20 cellular contexts compared by ENCODE assay signal in the genomic region with DNA sequence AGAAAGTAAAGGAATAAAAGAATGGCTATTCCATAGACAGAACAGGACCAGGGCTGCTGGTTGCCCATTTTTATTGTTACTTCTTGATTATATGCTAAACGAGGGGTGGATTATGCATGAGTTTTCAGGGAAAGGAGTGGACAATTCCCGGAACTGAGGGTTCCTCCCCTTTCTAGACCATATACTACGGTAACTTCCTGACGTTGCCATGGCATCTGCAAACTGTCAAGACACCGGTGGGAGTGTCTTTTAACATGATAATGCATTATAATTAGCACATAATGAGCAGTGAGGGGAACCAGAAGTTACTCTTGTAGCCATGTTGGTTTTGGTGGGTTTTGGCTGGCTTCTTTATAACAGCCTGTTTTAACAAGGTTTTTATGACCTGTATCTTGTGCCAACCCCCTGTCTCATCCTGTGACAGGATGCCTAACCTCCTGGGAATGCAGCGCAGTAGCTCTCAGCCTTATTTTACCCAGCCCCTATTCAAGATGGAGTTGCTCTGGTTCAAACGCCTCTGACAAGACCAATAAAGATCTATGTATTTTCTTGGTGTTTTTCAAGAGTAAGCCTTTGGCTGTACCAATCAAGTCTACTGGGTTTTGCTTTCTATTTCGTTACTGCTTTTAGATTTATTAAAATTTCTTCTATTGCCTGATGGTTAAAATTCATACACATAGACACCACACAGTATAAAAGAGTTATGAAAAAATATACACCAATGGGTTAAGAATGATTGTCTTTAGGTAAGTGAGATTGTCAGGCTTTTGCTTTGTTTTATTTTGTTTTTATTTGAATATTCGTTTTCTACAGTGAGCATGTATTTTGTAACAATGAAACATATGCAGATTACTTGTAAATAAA. TPM values are rescaled to one million over a fixed set of nuclear protein-coding genes. Genes with fewer than 3 reads are reported as not detected.
DNase-seq lines count a peak whose midpoint lies in the region; ATAC-seq lines count a peak whose summit lies in the region.
"Had no signal": no experiment of that assay in that cellular context is flagged by ENCODE, and none has a peak within 500 bp of the region (broad histone marks: within the 10 kb centered on the region; RNA-seq: fewer than 3 reads in every experiment).

No MANE protein-coding gene starts in this region.

- H3K4me1 ChIP-seq in aorta (ENCODE audit: control insufficient read depth in 1 of 2, insufficient read depth in 2 of 2, low read length in 2 of 2), result peaks cover 2 to 11% of the 10 kb centered on the region in 2 donors

- H3K4me3 ChIP-seq in aorta (ENCODE audit: low read length in 2 of 2), result no peak overlapping the region
- H3K4me3 ChIP-seq: BLaER1 treated with 17β-estradiol and CSF1 and Interleukin-3, amounts not matched to agents 10 nM and 100 nM had no signal

- 79 to 83% methylated on average over 9 of the region's 9 CpGs for WGBS in aorta, 2 donors

- DNase-seq in NCI-H748 (lab: John Stamatoyannopoulos, UW; ENCODE audit: unreplicated experiment) (peak; percentile 1), NCI-H748 treated with DMSO at 0.1 percent for 48 hours (lab: John Stamatoyannopoulos, UW) (no peak), SK-N-DZ (ENCODE audit: low spot score) (peak; percentile 10), dermis blood vessel endothelial cell (peak; percentile 18), aorta (no peak), NCI-H1436 treated with DMSO at 0.1 percent for 48 hours (lab: John Stamatoyannopoulos, UW) (no peak), COR-L47 (lab: John Stamatoyannopoulos, UW) (no peak)
- DNase-seq: CD4-positive, alpha-beta memory T cell; H7; MV-4-11; NCI-H1694 treated with DMSO at 0.1 percent for 48 hours; NCI-H2081 treated with DMSO at 0.1 percent for 48 hours; NCI-H446 treated with DMSO at 0.1 percent for 48 hours; Right ventricle myocardium superior; SK-N-SH had no signal

- H3K27ac ChIP-seq in aorta (ENCODE audit: low read depth in 1 of 2, low read length in 2 of 2), result peak overlapping the region; percentile 28 to 36
- H3K27ac ChIP-seq: 22Rv1; BLaER1 treated with 17β-estradiol and CSF1 and Interleukin-3, amounts not matched to agents 10 nM and 100 nM; KMS-11 had no signal

- no peaks in the 10 kb centered on the region for H3K27me3 ChIP-seq in aorta (ENCODE audit: control insufficient read depth in 1 of 2, insufficient read depth in 2 of 2, low read length in 1 of 2)
- H3K27me3 ChIP-seq: BLaER1 treated with 17β-estradiol and CSF1 and Interleukin-3, amounts not matched to agents 10 nM and 100 nM had no signal

- no peaks in the 10 kb centered on the region for H3K9me3 ChIP-seq in aorta (ENCODE audit: control insufficient read depth, low read length)
- H3K9me3 ChIP-seq: BLaER1 treated with 17β-estradiol and CSF1 and Interleukin-3, amounts not matched to agents 10 nM and 100 nM; SK-N-SH had no signal

- no peak for ATAC-seq in aorta (ENCODE audit: low FRiP score)
- no peak for ATAC-seq in GM21367 (IDR thresholded peaks at IDR 0.05; ENCODE audit: unreplicated experiment)
- ATAC-seq: PC-3 had no signal

- intact Hi-C loops in aorta (cut with DNase I), result no loop called here

- H3K36me3 ChIP-seq in aorta (ENCODE audit: control insufficient read depth in 1 of 2, insufficient read depth in 2 of 2, low read length in 1 of 2), result peaks cover 0 to 3% of the 10 kb centered on the region in 2 donors

RNA-seq across cellular contexts. Expression of a gene that starts 37.4 kb away (rescaled TPM):
- 13.9 and 15.0 TPM in 2 replicates for polyA plus RNA-seq in SK-N-DZ (2014; cell fraction: cytosol; rRNA removed)
- polyA plus RNA-seq in SK-N-DZ (2014; cell fraction: nucleus; rRNA removed), result 15.9 and 21.0 TPM in 2 replicates
- total RNA-seq in dermis blood vessel endothelial cell (107 and 161 TPM in 2 replicates), aorta (10 to 100 TPM; 45.3 to 48.0 TPM)
- polyA plus RNA-seq in aorta, result 10 to 100 TPM; 21.3 to 25.4 TPM

Comparison
In these comparisons a context has a peak if more than half of its experiments do, and no peak if none do; other contexts are left out.
1. DNase-seq: peak in NCI-H748 (single experiment), SK-N-DZ (single experiment) and dermis blood vessel endothelial cell (single experiment); none in NCI-H748 treated with DMSO at 0.1 percent for 48 hours (single experiment), aorta (0 of 2), NCI-H1436 treated with DMSO at 0.1 percent for 48 hours (single experiment) and COR-L47 (single experiment).